22 cellular contexts compared by ENCODE assay signal in genomic region chr3:136247855-136248254, GRCh38. TPM values are rescaled to one million over a fixed set of nuclear protein-coding genes. Genes with fewer than 3 reads are reported as not detected.
DNase-seq lines count a peak whose midpoint lies in the region; ATAC-seq and TF ChIP-seq lines count a peak whose summit lies in the region.
"Had no signal": no experiment of that assay in that cellular context is flagged by ENCODE, and none has a peak within 500 bp of the region (broad histone marks: within the 10 kb centered on the region; RNA-seq: fewer than 3 reads in every experiment).

No MANE protein-coding gene starts in this region.

- DNase-seq in astrocyte of the spinal cord (ENCODE audit: low read depth, low spot score) (peak; percentile 5), NCI-H2081 treated with DMSO at 0.1 percent for 48 hours (lab: John Stamatoyannopoulos, UW) (no peak)
- no peak for DNase-seq in stimulated activated effector memory CD8-positive, alpha-beta T cell treated with anti-CD3 and anti-CD28 coated beads, Interleukin-12 subunit alpha, Interleukin-12 subunit beta, amount 100 ng/mL, for 72 hours (ENCODE audit: low spot score in 2 of 2)
- DNase-seq in stimulated activated CD4-positive, alpha-beta T cell treated with anti-CD3 and anti-CD28 coated beads, Interleukin-4, amount 100 ng/mL, for 4 hours: no peak
- no peak for DNase-seq in activated naive CD4-positive, alpha-beta T cell treated with anti-CD3 and anti-CD28 coated beads for 36 hours
- DNase-seq: BE2C; CD4-positive, CD25-positive, alpha-beta regulatory T cell; GM23248; HCEC 1CT; MG63; NCI-H1048; NCI-H1417 treated with DMSO at 0.1 percent for 48 hours; NCI-H1930; NCI-H2227 treated with DMSO at 0.1 percent for 48 hours; NCI-H510A; NCI-H748 treated with DMSO at 0.1 percent for 48 hours; NK-92 treated with Interleukin-12 subunit alpha and Interleukin-12 subunit beta, amount 100 ng/mL, for 24 hours; SJCRH30 had no signal

- no peaks in the 10 kb centered on the region for H3K36me3 ChIP-seq in Loucy (ENCODE audit: insufficient read depth, low read length)
- H3K36me3 ChIP-seq: BE2C, MG63, SJCRH30 had no signal

- H3K4me2 ChIP-seq in Loucy (ENCODE audit: low read depth, low read length, poor library complexity, severe bottlenecking): no peak overlapping the region
- H3K4me2 ChIP-seq: A549 had no signal

- intact Hi-C loops in activated naive CD4-positive, alpha-beta T cell treated with anti-CD3 and anti-CD28 coated beads for 36 hours (cut with micrococcal nuclease): no loop called here

- peaks cover 14% of the 10 kb centered on the region for H3K4me1 Mint-ChIP-seq in nephron
- H3K4me1 Mint-ChIP-seq in stimulated activated effector memory CD8-positive, alpha-beta T cell treated with anti-CD3 and anti-CD28 coated beads, Interleukin-12 subunit alpha, Interleukin-12 subunit beta, amount 100 ng/mL, for 72 hours: peaks cover 21% of the 10 kb centered on the region
- H3K4me1 Mint-ChIP-seq in activated naive CD4-positive, alpha-beta T cell treated with anti-CD3 and anti-CD28 coated beads for 36 hours (ENCODE audit: low read depth): peaks cover 18% of the 10 kb centered on the region

- peaks cover 2% of the 10 kb centered on the region for H3K9me3 Mint-ChIP-seq in nephron
- no peaks in the 10 kb centered on the region for H3K9me3 Mint-ChIP-seq in stimulated activated effector memory CD8-positive, alpha-beta T cell treated with anti-CD3 and anti-CD28 coated beads, Interleukin-12 subunit alpha, Interleukin-12 subunit beta, amount 100 ng/mL, for 72 hours
- no peaks in the 10 kb centered on the region for H3K9me3 Mint-ChIP-seq in activated naive CD4-positive, alpha-beta T cell treated with anti-CD3 and anti-CD28 coated beads for 36 hours
- H3K9me3 Mint-ChIP-seq: CD4-positive, CD25-positive, alpha-beta regulatory T cell had no signal

- H3K4me3 Mint-ChIP-seq in nephron: peak overlapping the region in 2 of 3 experiments; percentile 8 to 20
- no peak overlapping the region for H3K4me3 Mint-ChIP-seq in stimulated activated effector memory CD8-positive, alpha-beta T cell treated with anti-CD3 and anti-CD28 coated beads, Interleukin-12 subunit alpha, Interleukin-12 subunit beta, amount 100 ng/mL, for 72 hours
- no peak overlapping the region for H3K4me3 Mint-ChIP-seq in activated naive CD4-positive, alpha-beta T cell treated with anti-CD3 and anti-CD28 coated beads for 36 hours

- in situ Hi-C loops in astrocyte of the spinal cord (cut with HindIII; ENCODE audit: low sequenced_read_pairs): no loop called here

- no peaks in the 10 kb centered on the region for H3K27me3 ChIP-seq in Loucy (ENCODE audit: insufficient read depth, low read length, poor library complexity, severe bottlenecking)
- H3K27me3 ChIP-seq: BE2C, MG63, SJCRH30 had no signal

- CTCF ChIA-PET in activated naive CD4-positive, alpha-beta T cell treated with anti-CD3 and anti-CD28 coated beads for 36 hours (lab: Charles Lee): interaction anchor here (0.8 kb wide), 1 partner anchor 160 kb away, joined by 3 read pairs; no protein-coding TSS in a partner anchor

- peaks cover 5% of the 10 kb centered on the region for H3K27me3 Mint-ChIP-seq in nephron (ENCODE audit: low read depth)
- no peaks in the 10 kb centered on the region for H3K27me3 Mint-ChIP-seq in activated naive CD4-positive, alpha-beta T cell treated with anti-CD3 and anti-CD28 coated beads for 36 hours (ENCODE audit: low read depth)

- no peaks in the 10 kb centered on the region for H3K36me3 Mint-ChIP-seq in nephron (ENCODE audit: low read depth)
- peaks cover 5% of the 10 kb centered on the region for H3K36me3 Mint-ChIP-seq in stimulated activated effector memory CD8-positive, alpha-beta T cell treated with anti-CD3 and anti-CD28 coated beads, Interleukin-12 subunit alpha, Interleukin-12 subunit beta, amount 100 ng/mL, for 72 hours
- H3K36me3 Mint-ChIP-seq in activated naive CD4-positive, alpha-beta T cell treated with anti-CD3 and anti-CD28 coated beads for 36 hours (ENCODE audit: low read depth): no peaks in the 10 kb centered on the region
- H3K36me3 Mint-ChIP-seq: CD4-positive, CD25-positive, alpha-beta regulatory T cell had no signal

- H3K4me3 ChIP-seq in Loucy (ENCODE audit: low read length, poor library complexity, severe bottlenecking) (no peak overlapping the region), astrocyte of the spinal cord (ENCODE audit: low read depth, low read length) (no peak overlapping the region)
- H3K4me3 ChIP-seq: A549, GM23248, MG63, SJCRH30 had no signal

- H3K27ac Mint-ChIP-seq in nephron: peak overlapping the region in 1 of 3 experiments; percentile 58
- peak overlapping the region; percentile 11 for H3K27ac Mint-ChIP-seq in stimulated activated effector memory CD8-positive, alpha-beta T cell treated with anti-CD3 and anti-CD28 coated beads, Interleukin-12 subunit alpha, Interleukin-12 subunit beta, amount 100 ng/mL, for 72 hours
- no peak overlapping the region for H3K27ac Mint-ChIP-seq in activated naive CD4-positive, alpha-beta T cell treated with anti-CD3 and anti-CD28 coated beads for 36 hours

- TF ChIP-seq CTCF in Loucy (conservative IDR thresholded peaks at IDR 0.05; ENCODE audit: low read length): no peak
- TF ChIP-seq CTCF in astrocyte of the spinal cord (IDR thresholded peaks at IDR 0.05; ENCODE audit: low read depth, low read length): no peak
- no peak for TF ChIP-seq CTCF in nephron (IDR thresholded peaks at IDR 0.05; ENCODE audit: unreplicated experiment in 3 of 3)

- peak overlapping the region; percentile 18 for H3K9ac ChIP-seq in Loucy (ENCODE audit: low read depth, low read length, poor library complexity, severe bottlenecking)
- H3K9ac ChIP-seq: GM23248 had no signal

- H3F3A ChIP-seq in Loucy (ENCODE audit: low read depth): no peaks in the 10 kb centered on the region

- peak overlapping the region; percentile 42 for H2AFZ ChIP-seq in Loucy (ENCODE audit: low read length)

- peaks cover 22% of the 10 kb centered on the region for H3K79me2 ChIP-seq in Loucy (ENCODE audit: insufficient read depth, low read length)

- H3K4me1 ChIP-seq in Loucy (ENCODE audit: insufficient read depth, low read length, poor library complexity, severe bottlenecking): peaks cover 23% of the 10 kb centered on the region
- H3K4me1 ChIP-seq: BE2C had no signal

- no peaks in the 10 kb centered on the region for H3K9me2 ChIP-seq in Loucy (replicated peaks; ENCODE audit: low read depth, low read length)

- no peak for ATAC-seq in stimulated activated effector memory CD8-positive, alpha-beta T cell treated with anti-CD3 and anti-CD28 coated beads, Interleukin-12 subunit alpha, Interleukin-12 subunit beta, amount 100 ng/mL, for 72 hours
- ATAC-seq: A549, Panc1 had no signal

- no peaks in the 10 kb centered on the region for H3K9me3 ChIP-seq in Loucy (ENCODE audit: insufficient read depth, low read depth, low read length)
- H3K9me3 ChIP-seq: A549, BE2C, MG63, SJCRH30 had no signal

- no peaks in the 10 kb centered on the region for H4K20me1 ChIP-seq in Loucy (ENCODE audit: insufficient read depth, low read length, poor library complexity, severe bottlenecking)

RNA-seq across cellular contexts. Expression of gene PCCB, which starts 2.3 kb away (rescaled TPM):
- total RNA-seq in activated naive CD4-positive, alpha-beta T cell treated with anti-CD3 and anti-CD28 coated beads for 36 hours: 10 to 100 TPM; 86.0 to 87.6 TPM

RNA-seq across cellular contexts. Expression of gene MSL2, which starts 51.7 kb away (rescaled TPM):
- total RNA-seq in activated naive CD4-positive, alpha-beta T cell treated with anti-CD3 and anti-CD28 coated beads for 36 hours: 10 to 100 TPM; 40.6 to 42.7 TPM

Comparison
In these comparisons a context has a peak if more than half of its experiments do, and no peak if none do; other contexts are left out.
1. H3K4me3 Mint-ChIP-seq: peak in nephron (2 of 3); none in stimulated activated effector memory CD8-positive, alpha-beta T cell treated with anti-CD3 and anti-CD28 coated beads, Interleukin-12 subunit alpha, Interleukin-12 subunit beta, amount 100 ng/mL, for 72 hours (single experiment) and activated naive CD4-positive, alpha-beta T cell treated with anti-CD3 and anti-CD28 coated beads for 36 hours (single experiment).